ENCODE assay signal across 1 cellular context in the genomic region with DNA sequence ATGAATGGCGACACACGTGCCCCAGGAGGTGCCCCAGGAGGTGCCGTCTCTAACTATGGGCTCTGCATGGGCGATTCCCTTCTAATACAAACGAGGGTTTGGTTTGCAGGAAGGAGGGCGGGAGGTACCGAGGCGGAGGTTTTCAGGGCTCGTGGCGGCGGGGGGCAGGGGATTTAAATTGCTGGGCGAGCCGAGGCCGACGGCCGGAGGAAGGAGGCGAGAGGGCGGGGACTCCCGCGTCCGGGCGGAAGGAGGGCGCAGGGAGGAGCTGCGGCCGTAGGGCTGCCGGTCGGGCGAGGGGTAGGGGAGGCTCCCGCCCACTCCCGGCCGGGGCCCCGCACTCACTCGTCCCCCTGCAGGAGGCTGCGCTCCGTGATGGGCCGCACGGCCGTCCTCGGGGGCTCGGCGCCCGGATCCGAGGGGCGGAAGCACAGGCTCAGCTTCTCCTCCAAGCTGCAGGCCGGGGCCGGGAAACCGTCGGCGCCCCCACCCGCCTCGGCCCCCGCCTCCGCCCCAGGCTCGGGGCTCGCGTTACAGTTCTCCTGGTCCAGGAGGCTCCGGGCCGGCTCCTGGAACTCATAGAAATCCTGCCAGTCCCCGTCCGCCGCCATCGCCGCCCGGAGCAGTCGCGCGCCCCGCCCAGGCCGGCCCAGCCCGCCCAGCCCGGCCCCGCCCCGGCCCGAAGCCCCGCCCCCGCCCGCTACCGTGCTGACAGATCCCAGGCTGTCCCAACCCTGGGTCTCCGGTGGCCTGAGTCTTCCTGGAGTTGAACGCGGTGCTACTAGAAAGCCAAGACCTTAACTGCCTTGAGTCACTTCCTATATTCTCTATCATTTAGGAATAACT.
TF ChIP-seq lines count a peak whose summit lies in the region.

A gene with protein sequence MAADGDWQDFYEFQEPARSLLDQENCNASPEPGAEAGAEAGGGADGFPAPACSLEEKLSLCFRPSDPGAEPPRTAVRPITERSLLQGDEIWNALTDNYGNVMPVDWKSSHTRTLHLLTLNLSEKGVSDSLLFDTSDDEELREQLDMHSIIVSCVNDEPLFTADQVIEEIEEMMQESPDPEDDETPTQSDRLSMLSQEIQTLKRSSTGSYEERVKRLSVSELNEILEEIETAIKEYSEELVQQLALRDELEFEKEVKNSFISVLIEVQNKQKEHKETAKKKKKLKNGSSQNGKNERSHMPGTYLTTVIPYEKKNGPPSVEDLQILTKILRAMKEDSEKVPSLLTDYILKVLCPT (minus strand): TSS at position 637 of the 846 bp plus-strand sequence. CDS start 26 bp downstream, at position 611.

TF ChIP-seq in GM23338, 12 proteins besides CTCF, POLR2A, EP300 and RAD21:
- TF ChIP-seq, protein P1, sequence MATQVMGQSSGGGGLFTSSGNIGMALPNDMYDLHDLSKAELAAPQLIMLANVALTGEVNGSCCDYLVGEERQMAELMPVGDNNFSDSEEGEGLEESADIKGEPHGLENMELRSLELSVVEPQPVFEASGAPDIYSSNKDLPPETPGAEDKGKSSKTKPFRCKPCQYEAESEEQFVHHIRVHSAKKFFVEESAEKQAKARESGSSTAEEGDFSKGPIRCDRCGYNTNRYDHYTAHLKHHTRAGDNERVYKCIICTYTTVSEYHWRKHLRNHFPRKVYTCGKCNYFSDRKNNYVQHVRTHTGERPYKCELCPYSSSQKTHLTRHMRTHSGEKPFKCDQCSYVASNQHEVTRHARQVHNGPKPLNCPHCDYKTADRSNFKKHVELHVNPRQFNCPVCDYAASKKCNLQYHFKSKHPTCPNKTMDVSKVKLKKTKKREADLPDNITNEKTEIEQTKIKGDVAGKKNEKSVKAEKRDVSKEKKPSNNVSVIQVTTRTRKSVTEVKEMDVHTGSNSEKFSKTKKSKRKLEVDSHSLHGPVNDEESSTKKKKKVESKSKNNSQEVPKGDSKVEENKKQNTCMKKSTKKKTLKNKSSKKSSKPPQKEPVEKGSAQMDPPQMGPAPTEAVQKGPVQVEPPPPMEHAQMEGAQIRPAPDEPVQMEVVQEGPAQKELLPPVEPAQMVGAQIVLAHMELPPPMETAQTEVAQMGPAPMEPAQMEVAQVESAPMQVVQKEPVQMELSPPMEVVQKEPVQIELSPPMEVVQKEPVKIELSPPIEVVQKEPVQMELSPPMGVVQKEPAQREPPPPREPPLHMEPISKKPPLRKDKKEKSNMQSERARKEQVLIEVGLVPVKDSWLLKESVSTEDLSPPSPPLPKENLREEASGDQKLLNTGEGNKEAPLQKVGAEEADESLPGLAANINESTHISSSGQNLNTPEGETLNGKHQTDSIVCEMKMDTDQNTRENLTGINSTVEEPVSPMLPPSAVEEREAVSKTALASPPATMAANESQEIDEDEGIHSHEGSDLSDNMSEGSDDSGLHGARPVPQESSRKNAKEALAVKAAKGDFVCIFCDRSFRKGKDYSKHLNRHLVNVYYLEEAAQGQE (IDR thresholded peaks at IDR 0.05; ENCODE audit: unreplicated experiment): no peak
- TF ChIP-seq POLR2AphosphoS5 (IDR thresholded peaks at IDR 0.05; ENCODE audit: low read depth): no peak; the same call in none of the 2 replicates
- no peak for TF ChIP-seq ZNF114 (CRISPR knock-in tag; IDR thresholded peaks at IDR 0.05)
- TF ChIP-seq, protein P2, sequence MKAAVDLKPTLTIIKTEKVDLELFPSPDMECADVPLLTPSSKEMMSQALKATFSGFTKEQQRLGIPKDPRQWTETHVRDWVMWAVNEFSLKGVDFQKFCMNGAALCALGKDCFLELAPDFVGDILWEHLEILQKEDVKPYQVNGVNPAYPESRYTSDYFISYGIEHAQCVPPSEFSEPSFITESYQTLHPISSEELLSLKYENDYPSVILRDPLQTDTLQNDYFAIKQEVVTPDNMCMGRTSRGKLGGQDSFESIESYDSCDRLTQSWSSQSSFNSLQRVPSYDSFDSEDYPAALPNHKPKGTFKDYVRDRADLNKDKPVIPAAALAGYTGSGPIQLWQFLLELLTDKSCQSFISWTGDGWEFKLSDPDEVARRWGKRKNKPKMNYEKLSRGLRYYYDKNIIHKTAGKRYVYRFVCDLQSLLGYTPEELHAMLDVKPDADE (IDR thresholded peaks at IDR 0.05): no peak
- TF ChIP-seq, protein P3, sequence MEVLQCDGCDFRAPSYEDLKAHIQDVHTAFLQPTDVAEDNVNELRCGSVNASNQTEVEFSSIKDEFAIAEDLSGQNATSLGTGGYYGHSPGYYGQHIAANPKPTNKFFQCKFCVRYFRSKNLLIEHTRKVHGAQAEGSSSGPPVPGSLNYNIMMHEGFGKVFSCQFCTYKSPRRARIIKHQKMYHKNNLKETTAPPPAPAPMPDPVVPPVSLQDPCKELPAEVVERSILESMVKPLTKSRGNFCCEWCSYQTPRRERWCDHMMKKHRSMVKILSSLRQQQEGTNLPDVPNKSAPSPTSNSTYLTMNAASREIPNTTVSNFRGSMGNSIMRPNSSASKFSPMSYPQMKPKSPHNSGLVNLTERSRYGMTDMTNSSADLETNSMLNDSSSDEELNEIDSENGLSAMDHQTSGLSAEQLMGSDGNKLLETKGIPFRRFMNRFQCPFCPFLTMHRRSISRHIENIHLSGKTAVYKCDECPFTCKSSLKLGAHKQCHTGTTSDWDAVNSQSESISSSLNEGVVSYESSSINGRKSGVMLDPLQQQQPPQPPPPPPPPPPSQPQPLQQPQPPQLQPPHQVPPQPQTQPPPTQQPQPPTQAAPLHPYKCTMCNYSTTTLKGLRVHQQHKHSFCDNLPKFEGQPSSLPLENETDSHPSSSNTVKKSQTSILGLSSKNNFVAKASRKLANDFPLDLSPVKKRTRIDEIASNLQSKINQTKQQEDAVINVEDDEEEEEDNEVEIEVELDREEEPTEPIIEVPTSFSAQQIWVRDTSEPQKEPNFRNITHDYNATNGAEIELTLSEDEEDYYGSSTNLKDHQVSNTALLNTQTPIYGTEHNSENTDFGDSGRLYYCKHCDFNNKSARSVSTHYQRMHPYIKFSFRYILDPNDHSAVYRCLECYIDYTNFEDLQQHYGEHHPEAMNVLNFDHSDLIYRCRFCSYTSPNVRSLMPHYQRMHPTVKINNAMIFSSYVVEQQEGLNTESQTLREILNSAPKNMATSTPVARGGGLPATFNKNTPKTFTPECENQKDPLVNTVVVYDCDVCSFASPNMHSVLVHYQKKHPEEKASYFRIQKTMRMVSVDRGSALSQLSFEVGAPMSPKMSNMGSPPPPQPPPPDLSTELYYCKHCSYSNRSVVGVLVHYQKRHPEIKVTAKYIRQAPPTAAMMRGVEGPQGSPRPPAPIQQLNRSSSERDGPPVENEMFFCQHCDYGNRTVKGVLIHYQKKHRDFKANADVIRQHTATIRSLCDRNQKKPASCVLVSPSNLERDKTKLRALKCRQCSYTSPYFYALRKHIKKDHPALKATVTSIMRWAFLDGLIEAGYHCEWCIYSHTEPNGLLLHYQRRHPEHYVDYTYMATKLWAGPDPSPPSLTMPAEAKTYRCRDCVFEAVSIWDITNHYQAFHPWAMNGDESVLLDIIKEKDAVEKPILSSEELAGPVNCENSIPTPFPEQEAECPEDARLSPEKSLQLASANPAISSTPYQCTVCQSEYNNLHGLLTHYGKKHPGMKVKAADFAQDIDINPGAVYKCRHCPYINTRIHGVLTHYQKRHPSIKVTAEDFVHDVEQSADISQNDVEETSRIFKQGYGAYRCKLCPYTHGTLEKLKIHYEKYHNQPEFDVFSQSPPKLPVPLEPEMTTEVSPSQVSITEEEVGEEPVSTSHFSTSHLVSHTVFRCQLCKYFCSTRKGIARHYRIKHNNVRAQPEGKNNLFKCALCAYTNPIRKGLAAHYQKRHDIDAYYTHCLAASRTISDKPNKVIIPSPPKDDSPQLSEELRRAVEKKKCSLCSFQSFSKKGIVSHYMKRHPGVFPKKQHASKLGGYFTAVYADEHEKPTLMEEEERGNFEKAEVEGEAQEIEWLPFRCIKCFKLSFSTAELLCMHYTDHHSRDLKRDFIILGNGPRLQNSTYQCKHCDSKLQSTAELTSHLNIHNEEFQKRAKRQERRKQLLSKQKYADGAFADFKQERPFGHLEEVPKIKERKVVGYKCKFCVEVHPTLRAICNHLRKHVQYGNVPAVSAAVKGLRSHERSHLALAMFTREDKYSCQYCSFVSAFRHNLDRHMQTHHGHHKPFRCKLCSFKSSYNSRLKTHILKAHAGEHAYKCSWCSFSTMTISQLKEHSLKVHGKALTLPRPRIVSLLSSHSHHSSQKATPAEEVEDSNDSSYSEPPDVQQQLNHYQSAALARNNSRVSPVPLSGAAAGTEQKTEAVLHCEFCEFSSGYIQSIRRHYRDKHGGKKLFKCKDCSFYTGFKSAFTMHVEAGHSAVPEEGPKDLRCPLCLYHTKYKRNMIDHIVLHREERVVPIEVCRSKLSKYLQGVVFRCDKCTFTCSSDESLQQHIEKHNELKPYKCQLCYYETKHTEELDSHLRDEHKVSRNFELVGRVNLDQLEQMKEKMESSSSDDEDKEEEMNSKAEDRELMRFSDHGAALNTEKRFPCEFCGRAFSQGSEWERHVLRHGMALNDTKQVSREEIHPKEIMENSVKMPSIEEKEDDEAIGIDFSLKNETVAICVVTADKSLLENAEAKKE (CRISPR knock-in tag; IDR thresholded peaks at IDR 0.05): no peak
- no peak for TF ChIP-seq NANOG (IDR thresholded peaks at IDR 0.05; ENCODE audit: borderline replicate concordance)
- no peak for TF ChIP-seq JUNB (IDR thresholded peaks at IDR 0.05; ENCODE audit: unreplicated experiment)
- no peak for TF ChIP-seq EZH2phosphoT487 (IDR thresholded peaks at IDR 0.05; ENCODE audit: unreplicated experiment)
- TF ChIP-seq ZNF331 (CRISPR knock-in tag; IDR thresholded peaks at IDR 0.05; ENCODE audit: low read depth): no peak
- TF ChIP-seq EZH2 (IDR thresholded peaks at IDR 0.05; ENCODE audit: low read depth, unreplicated experiment): no peak
- TF ChIP-seq STAT1 (IDR thresholded peaks at IDR 0.05; ENCODE audit: unreplicated experiment): no peak
- no peak for TF ChIP-seq CREB1 (CRISPR knock-in tag; IDR thresholded peaks at IDR 0.05; ENCODE audit: low read depth)
